In genomic region chr20:36399147-36399968, GRCh38 we compare ENCODE assay signal across 8 cellular contexts.
A peak's percentile ranks its signal among the peaks of the same experiment; 100 is the strongest.
DNase-seq lines count a peak whose midpoint lies in the region; ATAC-seq and TF ChIP-seq lines count a peak whose summit lies in the region.

No MANE protein-coding gene starts in this region.

- TF ChIP-seq POLR2A in stomach (IDR thresholded peaks at IDR 0.05): no peak

- H3K4me3 ChIP-seq in stomach: no peak overlapping the region
- H3K4me3 ChIP-seq in ascending aorta: no peak overlapping the region

- no peak for TF ChIP-seq EP300 in stomach (IDR thresholded peaks at IDR 0.05)

- H3K9me3 ChIP-seq in stomach (peaks cover 0 to 7% (median 0%) of the 10 kb centered on the region in 4 donors), ascending aorta (no peaks in the 10 kb centered on the region)

- WGBS in stomach, 5 donors: 27 to 34% (median 31%) methylated on average over 6 of the region's 6 CpGs

- H3K36me3 ChIP-seq in stomach: no peaks in the 10 kb centered on the region
- H3K36me3 ChIP-seq in ascending aorta: no peaks in the 10 kb centered on the region

- peak; percentile 1 to 53 for DNase-seq in AML-193 (lab: John Stamatoyannopoulos, UW)
- peak; percentile 21 for DNase-seq in NCI-H510A treated with DMSO at 0.1 percent for 48 hours (lab: John Stamatoyannopoulos, UW)
- peak; percentile 68 to 70 for DNase-seq in activated T-cell treated with anti-CD3 and anti-CD28 coated beads, Interleukin-2, amount 50 U/mL, for 48 hours
- DNase-seq in iPS DF 4.7 (ENCODE audit: extremely low read depth, low spot score): peak; percentile 83
- DNase-seq in stomach: peak; percentile 33
- DNase-seq in ascending aorta (ENCODE audit: low spot score in 2 of 2): no peak

- intact Hi-C loops in stomach (cut with DNase I; ENCODE audit: low total_unique reads): no loop called here
- intact Hi-C loops in ascending aorta (cut with DNase I): no loop called here

- TF ChIP-seq CTCF in GM12873 (IDR thresholded peaks at IDR 0.05; ENCODE audit: insufficient read depth, low read depth, low read length, missing control alignments) (peak; percentile 65), stomach (IDR thresholded peaks at IDR 0.05) (no peak), ascending aorta (IDR thresholded peaks at IDR 0.05) (no peak)

- H3K27me3 ChIP-seq in stomach (peaks cover 0 to 59% (median 25%) of the 10 kb centered on the region in 3 donors), ascending aorta (peaks cover 8% of the 10 kb centered on the region)

- ATAC-seq in GM21576 (IDR thresholded peaks at IDR 0.05; ENCODE audit: unreplicated experiment): no peak

- H3K27ac ChIP-seq in stomach (no peak overlapping the region), ascending aorta (no peak overlapping the region)

- H3K4me1 ChIP-seq in stomach (no peaks in the 10 kb centered on the region), ascending aorta (no peaks in the 10 kb centered on the region)

Comparison
In these comparisons a context has a peak if more than half of its experiments do, and no peak if none do; other contexts are left out.
1. DNase-seq: peak in AML-193 (2 of 2), NCI-H510A treated with DMSO at 0.1 percent for 48 hours (single experiment), activated T-cell treated with anti-CD3 and anti-CD28 coated beads, Interleukin-2, amount 50 U/mL, for 48 hours (2 of 2), iPS DF 4.7 (single experiment) and stomach (single experiment); none in ascending aorta (0 of 2).